ENCODE assay signal across 1 cellular context in the genomic region with DNA sequence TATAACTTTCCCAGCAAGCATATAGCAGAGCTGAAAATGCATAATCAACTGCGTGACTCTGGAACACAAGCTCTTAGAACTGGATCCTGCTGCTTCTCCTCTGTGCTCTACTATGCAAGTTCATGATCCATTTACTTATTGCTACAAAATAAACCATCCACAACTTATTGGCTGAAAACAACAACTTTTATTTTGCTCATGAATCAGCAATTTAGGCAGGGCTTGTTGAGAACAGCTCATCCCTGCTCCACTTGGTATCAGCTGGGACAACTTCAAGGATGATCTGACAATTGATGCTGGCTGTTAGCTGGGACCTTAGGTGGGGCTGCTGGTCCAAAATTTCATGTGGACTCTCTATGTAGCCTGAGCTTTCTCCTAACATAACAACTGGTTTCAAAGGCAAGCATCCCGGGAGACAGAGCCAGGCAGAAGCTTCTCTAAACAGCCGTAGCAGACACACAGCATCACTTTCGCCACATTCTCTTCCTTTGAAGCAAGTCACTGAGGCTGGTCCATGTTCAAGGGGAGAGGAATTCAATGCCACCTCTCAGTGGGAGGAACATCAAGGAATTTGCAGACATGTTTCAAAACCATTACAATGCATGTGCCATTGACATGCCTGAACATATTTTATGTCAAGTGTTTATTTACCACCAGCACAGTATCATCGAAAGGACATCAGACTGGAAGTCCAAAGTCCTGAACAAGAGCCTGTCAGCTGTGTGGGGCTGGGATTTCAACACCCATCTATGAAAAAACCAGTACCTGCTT.
TF ChIP-seq lines count a peak whose summit lies in the region.

No MANE protein-coding gene starts in this region.

TF ChIP-seq in HepG2, 621 proteins besides CTCF, POLR2A, EP300 and RAD21 (continued from another document and continues in another):
- TF ChIP-seq, protein P1, sequence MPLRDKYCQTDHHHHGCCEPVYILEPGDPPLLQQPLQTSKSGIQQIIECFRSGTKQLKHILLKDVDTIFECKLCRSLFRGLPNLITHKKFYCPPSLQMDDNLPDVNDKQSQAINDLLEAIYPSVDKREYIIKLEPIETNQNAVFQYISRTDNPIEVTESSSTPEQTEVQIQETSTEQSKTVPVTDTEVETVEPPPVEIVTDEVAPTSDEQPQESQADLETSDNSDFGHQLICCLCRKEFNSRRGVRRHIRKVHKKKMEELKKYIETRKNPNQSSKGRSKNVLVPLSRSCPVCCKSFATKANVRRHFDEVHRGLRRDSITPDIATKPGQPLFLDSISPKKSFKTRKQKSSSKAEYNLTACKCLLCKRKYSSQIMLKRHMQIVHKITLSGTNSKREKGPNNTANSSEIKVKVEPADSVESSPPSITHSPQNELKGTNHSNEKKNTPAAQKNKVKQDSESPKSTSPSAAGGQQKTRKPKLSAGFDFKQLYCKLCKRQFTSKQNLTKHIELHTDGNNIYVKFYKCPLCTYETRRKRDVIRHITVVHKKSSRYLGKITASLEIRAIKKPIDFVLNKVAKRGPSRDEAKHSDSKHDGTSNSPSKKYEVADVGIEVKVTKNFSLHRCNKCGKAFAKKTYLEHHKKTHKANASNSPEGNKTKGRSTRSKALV (CRISPR knock-in tag; IDR thresholded peaks at IDR 0.05), result no peak
- TF ChIP-seq, protein P2, sequence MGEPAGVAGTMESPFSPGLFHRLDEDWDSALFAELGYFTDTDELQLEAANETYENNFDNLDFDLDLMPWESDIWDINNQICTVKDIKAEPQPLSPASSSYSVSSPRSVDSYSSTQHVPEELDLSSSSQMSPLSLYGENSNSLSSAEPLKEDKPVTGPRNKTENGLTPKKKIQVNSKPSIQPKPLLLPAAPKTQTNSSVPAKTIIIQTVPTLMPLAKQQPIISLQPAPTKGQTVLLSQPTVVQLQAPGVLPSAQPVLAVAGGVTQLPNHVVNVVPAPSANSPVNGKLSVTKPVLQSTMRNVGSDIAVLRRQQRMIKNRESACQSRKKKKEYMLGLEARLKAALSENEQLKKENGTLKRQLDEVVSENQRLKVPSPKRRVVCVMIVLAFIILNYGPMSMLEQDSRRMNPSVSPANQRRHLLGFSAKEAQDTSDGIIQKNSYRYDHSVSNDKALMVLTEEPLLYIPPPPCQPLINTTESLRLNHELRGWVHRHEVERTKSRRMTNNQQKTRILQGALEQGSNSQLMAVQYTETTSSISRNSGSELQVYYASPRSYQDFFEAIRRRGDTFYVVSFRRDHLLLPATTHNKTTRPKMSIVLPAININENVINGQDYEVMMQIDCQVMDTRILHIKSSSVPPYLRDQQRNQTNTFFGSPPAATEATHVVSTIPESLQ (CRISPR knock-in tag; conservative IDR thresholded peaks at IDR 0.05), result no peak
- TF ChIP-seq ATAD3A (CRISPR knock-in tag; IDR thresholded peaks at IDR 0.05), result no peak
- no peak for TF ChIP-seq EEA1 (CRISPR knock-in tag; IDR thresholded peaks at IDR 0.05; ENCODE audit: borderline replicate concordance)
- 0 out of 2 replicates have a peak, but pooled peaks have one; percentile 46 for TF ChIP-seq WIZ (CRISPR knock-in tag; IDR thresholded peaks at IDR 0.05)
- TF ChIP-seq NFATC3 (CRISPR knock-in tag; IDR thresholded peaks at IDR 0.05), result no peak
- no peak for TF ChIP-seq ZFP36L1 (CRISPR knock-in tag; IDR thresholded peaks at IDR 0.05)
- TF ChIP-seq CBFB (CRISPR knock-in tag; IDR thresholded peaks at IDR 0.05), result no peak
- no peak for TF ChIP-seq HOXA7 (CRISPR knock-in tag; IDR thresholded peaks at IDR 0.05)
- TF ChIP-seq ZNF879 (CRISPR knock-in tag; IDR thresholded peaks at IDR 0.05), result no peak
- TF ChIP-seq ZNF337 (CRISPR knock-in tag; IDR thresholded peaks at IDR 0.05; ENCODE audit: borderline replicate concordance, low read depth), result no peak
- TF ChIP-seq, protein P3, sequence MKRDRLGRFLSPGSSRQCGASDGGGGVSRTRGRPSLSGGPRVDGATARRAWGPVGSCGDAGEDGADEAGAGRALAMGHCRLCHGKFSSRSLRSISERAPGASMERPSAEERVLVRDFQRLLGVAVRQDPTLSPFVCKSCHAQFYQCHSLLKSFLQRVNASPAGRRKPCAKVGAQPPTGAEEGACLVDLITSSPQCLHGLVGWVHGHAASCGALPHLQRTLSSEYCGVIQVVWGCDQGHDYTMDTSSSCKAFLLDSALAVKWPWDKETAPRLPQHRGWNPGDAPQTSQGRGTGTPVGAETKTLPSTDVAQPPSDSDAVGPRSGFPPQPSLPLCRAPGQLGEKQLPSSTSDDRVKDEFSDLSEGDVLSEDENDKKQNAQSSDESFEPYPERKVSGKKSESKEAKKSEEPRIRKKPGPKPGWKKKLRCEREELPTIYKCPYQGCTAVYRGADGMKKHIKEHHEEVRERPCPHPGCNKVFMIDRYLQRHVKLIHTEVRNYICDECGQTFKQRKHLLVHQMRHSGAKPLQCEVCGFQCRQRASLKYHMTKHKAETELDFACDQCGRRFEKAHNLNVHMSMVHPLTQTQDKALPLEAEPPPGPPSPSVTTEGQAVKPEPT (CRISPR knock-in tag; IDR thresholded peaks at IDR 0.05; ENCODE audit: low read depth), result no peak
- TF ChIP-seq, protein P4, sequence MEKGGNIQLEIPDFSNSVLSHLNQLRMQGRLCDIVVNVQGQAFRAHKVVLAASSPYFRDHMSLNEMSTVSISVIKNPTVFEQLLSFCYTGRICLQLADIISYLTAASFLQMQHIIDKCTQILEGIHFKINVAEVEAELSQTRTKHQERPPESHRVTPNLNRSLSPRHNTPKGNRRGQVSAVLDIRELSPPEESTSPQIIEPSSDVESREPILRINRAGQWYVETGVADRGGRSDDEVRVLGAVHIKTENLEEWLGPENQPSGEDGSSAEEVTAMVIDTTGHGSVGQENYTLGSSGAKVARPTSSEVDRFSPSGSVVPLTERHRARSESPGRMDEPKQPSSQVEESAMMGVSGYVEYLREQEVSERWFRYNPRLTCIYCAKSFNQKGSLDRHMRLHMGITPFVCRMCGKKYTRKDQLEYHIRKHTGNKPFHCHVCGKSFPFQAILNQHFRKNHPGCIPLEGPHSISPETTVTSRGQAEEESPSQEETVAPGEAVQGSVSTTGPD (CRISPR knock-in tag; IDR thresholded peaks at IDR 0.05), result no peak
- TF ChIP-seq FOXA1 (IDR thresholded peaks at IDR 0.05), result no peak
- TF ChIP-seq FOXA1 (CRISPR knock-in tag; IDR thresholded peaks at IDR 0.05), result 0 out of 2 replicates have a peak, but pooled peaks have one; percentile 15
- TF ChIP-seq ZNF180 (CRISPR knock-in tag; IDR thresholded peaks at IDR 0.05; ENCODE audit: borderline replicate concordance, low read depth), result no peak
- TF ChIP-seq, protein P5, sequence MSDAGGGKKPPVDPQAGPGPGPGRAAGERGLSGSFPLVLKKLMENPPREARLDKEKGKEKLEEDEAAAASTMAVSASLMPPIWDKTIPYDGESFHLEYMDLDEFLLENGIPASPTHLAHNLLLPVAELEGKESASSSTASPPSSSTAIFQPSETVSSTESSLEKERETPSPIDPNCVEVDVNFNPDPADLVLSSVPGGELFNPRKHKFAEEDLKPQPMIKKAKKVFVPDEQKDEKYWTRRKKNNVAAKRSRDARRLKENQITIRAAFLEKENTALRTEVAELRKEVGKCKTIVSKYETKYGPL (CRISPR knock-in tag; IDR thresholded peaks at IDR 0.05), result no peak
- no peak for TF ChIP-seq ZNF17 (CRISPR knock-in tag; IDR thresholded peaks at IDR 0.05)
- TF ChIP-seq, protein P6, sequence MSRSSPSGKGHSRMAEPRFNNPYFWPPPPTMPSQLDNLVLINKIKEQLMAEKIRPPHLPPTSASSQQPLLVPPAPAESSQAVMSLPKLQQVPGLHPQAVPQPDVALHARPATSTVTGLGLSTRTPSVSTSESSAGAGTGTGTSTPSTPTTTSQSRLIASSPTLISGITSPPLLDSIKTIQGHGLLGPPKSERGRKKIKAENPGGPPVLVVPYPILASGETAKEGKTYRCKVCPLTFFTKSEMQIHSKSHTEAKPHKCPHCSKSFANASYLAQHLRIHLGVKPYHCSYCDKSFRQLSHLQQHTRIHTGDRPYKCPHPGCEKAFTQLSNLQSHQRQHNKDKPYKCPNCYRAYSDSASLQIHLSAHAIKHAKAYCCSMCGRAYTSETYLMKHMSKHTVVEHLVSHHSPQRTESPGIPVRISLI (CRISPR knock-in tag; IDR thresholded peaks at IDR 0.05; ENCODE audit: borderline replicate concordance), result peak; percentile 87; the same call in 1 of the 2 replicates
- TF ChIP-seq, protein P7, sequence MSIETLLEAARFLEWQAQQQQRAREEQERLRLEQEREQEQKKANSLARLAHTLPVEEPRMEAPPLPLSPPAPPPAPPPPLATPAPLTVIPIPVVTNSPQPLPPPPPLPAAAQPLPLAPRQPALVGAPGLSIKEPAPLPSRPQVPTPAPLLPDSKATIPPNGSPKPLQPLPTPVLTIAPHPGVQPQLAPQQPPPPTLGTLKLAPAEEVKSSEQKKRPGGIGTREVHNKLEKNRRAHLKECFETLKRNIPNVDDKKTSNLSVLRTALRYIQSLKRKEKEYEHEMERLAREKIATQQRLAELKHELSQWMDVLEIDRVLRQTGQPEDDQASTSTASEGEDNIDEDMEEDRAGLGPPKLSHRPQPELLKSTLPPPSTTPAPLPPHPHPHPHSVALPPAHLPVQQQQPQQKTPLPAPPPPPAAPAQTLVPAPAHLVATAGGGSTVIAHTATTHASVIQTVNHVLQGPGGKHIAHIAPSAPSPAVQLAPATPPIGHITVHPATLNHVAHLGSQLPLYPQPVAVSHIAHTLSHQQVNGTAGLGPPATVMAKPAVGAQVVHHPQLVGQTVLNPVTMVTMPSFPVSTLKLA (IDR thresholded peaks at IDR 0.05), result no peak
- TF ChIP-seq NONO (IDR thresholded peaks at IDR 0.05), result no peak
- TF ChIP-seq NONO (CRISPR knock-in tag; conservative IDR thresholded peaks at IDR 0.05), result 0 out of 2 replicates have a peak, but pooled peaks have one; percentile 9
- TF ChIP-seq, protein P8, sequence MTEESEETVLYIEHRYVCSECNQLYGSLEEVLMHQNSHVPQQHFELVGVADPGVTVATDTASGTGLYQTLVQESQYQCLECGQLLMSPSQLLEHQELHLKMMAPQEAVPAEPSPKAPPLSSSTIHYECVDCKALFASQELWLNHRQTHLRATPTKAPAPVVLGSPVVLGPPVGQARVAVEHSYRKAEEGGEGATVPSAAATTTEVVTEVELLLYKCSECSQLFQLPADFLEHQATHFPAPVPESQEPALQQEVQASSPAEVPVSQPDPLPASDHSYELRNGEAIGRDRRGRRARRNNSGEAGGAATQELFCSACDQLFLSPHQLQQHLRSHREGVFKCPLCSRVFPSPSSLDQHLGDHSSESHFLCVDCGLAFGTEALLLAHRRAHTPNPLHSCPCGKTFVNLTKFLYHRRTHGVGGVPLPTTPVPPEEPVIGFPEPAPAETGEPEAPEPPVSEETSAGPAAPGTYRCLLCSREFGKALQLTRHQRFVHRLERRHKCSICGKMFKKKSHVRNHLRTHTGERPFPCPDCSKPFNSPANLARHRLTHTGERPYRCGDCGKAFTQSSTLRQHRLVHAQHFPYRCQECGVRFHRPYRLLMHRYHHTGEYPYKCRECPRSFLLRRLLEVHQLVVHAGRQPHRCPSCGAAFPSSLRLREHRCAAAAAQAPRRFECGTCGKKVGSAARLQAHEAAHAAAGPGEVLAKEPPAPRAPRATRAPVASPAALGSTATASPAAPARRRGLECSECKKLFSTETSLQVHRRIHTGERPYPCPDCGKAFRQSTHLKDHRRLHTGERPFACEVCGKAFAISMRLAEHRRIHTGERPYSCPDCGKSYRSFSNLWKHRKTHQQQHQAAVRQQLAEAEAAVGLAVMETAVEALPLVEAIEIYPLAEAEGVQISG (CRISPR knock-in tag; IDR thresholded peaks at IDR 0.05), result peak; percentile 49; the same call in 1 of the 2 replicates
- no peak for TF ChIP-seq MLLT10 (CRISPR knock-in tag; IDR thresholded peaks at IDR 0.05)
- TF ChIP-seq ZNF432 (CRISPR knock-in tag; IDR thresholded peaks at IDR 0.05; ENCODE audit: borderline replicate concordance), result no peak
- TF ChIP-seq ZNF530 (CRISPR knock-in tag; IDR thresholded peaks at IDR 0.05; ENCODE audit: low read depth), result no peak
- peak; percentile 70 to 73 for TF ChIP-seq MAFK (conservative IDR thresholded peaks at IDR 0.05 in 1 of 2, IDR thresholded peaks at IDR 0.05 in 1 of 2; ENCODE audit: low read length in 2 of 2)
- TF ChIP-seq RCOR2 (CRISPR knock-in tag; IDR thresholded peaks at IDR 0.05), result no peak
- no peak for TF ChIP-seq ZNF10 (CRISPR knock-in tag; IDR thresholded peaks at IDR 0.05; ENCODE audit: borderline replicate concordance, low read depth)
- TF ChIP-seq, protein P9, sequence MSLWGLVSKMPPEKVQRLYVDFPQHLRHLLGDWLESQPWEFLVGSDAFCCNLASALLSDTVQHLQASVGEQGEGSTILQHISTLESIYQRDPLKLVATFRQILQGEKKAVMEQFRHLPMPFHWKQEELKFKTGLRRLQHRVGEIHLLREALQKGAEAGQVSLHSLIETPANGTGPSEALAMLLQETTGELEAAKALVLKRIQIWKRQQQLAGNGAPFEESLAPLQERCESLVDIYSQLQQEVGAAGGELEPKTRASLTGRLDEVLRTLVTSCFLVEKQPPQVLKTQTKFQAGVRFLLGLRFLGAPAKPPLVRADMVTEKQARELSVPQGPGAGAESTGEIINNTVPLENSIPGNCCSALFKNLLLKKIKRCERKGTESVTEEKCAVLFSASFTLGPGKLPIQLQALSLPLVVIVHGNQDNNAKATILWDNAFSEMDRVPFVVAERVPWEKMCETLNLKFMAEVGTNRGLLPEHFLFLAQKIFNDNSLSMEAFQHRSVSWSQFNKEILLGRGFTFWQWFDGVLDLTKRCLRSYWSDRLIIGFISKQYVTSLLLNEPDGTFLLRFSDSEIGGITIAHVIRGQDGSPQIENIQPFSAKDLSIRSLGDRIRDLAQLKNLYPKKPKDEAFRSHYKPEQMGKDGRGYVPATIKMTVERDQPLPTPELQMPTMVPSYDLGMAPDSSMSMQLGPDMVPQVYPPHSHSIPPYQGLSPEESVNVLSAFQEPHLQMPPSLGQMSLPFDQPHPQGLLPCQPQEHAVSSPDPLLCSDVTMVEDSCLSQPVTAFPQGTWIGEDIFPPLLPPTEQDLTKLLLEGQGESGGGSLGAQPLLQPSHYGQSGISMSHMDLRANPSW (CRISPR knock-in tag; IDR thresholded peaks at IDR 0.05; ENCODE audit: borderline replicate concordance), result no peak
- no peak for TF ChIP-seq ZNF557 (CRISPR knock-in tag; IDR thresholded peaks at IDR 0.05)
- TF ChIP-seq, protein P10, sequence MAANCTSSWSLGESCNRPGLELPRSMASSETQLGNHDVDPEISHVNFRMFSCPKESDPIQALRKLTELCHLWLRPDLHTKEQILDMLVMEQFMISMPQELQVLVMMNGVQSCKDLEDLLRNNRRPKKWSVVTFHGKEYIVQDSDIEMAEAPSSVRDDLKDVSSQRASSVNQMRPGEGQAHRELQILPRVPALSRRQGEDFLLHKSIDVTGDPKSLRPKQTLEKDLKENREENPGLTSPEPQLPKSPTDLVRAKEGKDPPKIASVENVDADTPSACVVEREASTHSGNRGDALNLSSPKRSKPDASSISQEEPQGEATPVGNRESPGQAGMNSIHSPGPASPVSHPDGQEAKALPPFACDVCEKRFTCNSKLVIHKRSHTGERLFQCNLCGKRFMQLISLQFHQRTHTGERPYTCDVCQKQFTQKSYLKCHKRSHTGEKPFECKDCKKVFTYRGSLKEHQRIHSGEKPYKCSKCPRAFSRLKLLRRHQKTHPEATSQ (CRISPR knock-in tag; IDR thresholded peaks at IDR 0.05; ENCODE audit: borderline replicate concordance), result no peak
- TF ChIP-seq, protein P11, sequence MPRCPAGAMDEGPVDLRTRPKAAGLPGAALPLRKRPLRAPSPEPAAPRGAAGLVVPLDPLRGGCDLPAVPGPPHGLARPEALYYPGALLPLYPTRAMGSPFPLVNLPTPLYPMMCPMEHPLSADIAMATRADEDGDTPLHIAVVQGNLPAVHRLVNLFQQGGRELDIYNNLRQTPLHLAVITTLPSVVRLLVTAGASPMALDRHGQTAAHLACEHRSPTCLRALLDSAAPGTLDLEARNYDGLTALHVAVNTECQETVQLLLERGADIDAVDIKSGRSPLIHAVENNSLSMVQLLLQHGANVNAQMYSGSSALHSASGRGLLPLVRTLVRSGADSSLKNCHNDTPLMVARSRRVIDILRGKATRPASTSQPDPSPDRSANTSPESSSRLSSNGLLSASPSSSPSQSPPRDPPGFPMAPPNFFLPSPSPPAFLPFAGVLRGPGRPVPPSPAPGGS (CRISPR knock-in tag; IDR thresholded peaks at IDR 0.05), result no peak
- peak; percentile 41; the same call in 1 of the 2 replicates for TF ChIP-seq FOXO1 (CRISPR knock-in tag; IDR thresholded peaks at IDR 0.05)
